In the genomic region with DNA sequence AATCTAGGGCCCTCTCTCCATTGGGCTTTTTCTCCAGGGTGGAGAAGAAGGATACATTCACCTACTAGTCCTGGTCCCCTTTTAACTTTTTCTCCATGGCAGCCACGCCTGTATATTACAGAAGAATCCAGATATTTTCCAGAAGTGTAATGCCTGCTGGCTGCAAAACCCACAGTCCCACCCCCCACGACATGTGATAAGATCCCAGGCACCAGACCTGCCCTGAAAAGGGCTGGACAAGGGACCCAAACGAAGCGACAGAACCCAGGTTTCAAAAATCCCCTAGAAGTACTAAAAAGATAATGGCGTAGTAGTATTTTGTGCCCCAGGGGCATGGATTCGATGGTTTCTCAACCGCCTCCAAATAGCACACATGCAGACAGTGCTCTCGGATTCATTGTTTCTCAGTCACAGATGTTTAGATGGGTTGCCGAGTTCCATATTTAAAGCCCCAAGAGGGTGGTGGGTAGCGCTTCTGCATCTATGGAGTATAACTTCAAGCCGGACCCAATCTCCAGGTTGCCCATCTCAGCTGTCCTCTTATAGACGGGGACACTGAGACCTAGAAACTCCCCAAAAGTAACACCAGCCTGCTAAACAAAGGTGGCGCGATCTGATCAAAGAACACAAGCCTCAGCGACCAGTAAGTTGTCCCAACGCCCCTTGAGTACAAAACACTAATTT, we compare ENCODE assay signal across 15 cellular contexts. TPM values are rescaled to one million over a fixed set of nuclear protein-coding genes. Genes with fewer than 3 reads are reported as not detected.
DNase-seq lines count a peak whose midpoint lies in the region; ATAC-seq and TF ChIP-seq lines count a peak whose summit lies in the region.
"Had no signal": no experiment of that assay in that cellular context is flagged by ENCODE, and none has a peak within 500 bp of the region (broad histone marks: within the 10 kb centered on the region; RNA-seq: fewer than 3 reads in every experiment).

No MANE protein-coding gene starts in this region.

- peak overlapping the region; percentile 50 for H3K4me2 ChIP-seq in mesenchymal stem cell (ENCODE audit: low read length, poor library complexity, severe bottlenecking)

- CTCF ChIA-PET in activated CD8-positive, alpha-beta T cell treated with anti-CD3 and anti-CD28 coated beads, Interleukin-2, amount 10 ng/mL, durations not matched to agents 7 days and 5 days (lab: Charles Lee), result interaction anchor here (1.7 kb wide), 1 partner anchor 109 kb away, joined by 3 read pairs; no protein-coding TSS in a partner anchor
- CTCF ChIA-PET in activated CD8-positive, alpha-beta T cell treated with anti-CD3 and anti-CD28 coated beads for 36 hours (lab: Charles Lee), result no interaction called here
- CTCF ChIA-PET in A673 (lab: Charles Lee), result no interaction called here

- H2AK5ac ChIP-seq in mesenchymal stem cell (ENCODE audit: low read length, severe bottlenecking), result no peak overlapping the region

- no peak overlapping the region for H3K27ac Mint-ChIP-seq in activated CD8-positive, alpha-beta T cell treated with anti-CD3 and anti-CD28 coated beads, Interleukin-2, amount 10 ng/mL, durations not matched to agents 7 days and 5 days
- no peak overlapping the region for H3K27ac Mint-ChIP-seq in activated CD8-positive, alpha-beta T cell treated with anti-CD3 and anti-CD28 coated beads for 36 hours

- 23% methylated on average over 14 of the region's 16 CpGs for WGBS in mesenchymal stem cell
- WGBS in testis, 2 donors, result 34 to 36% methylated on average over 16 of the region's 16 CpGs

- H3K9me3 Mint-ChIP-seq in activated CD8-positive, alpha-beta T cell treated with anti-CD3 and anti-CD28 coated beads, Interleukin-2, amount 10 ng/mL, durations not matched to agents 7 days and 5 days (ENCODE audit: insufficient read depth), result no peaks in the 10 kb centered on the region
- H3K9me3 Mint-ChIP-seq in activated CD8-positive, alpha-beta T cell treated with anti-CD3 and anti-CD28 coated beads for 36 hours, result no peaks in the 10 kb centered on the region

- no peak overlapping the region for H3K9ac ChIP-seq in mesenchymal stem cell (ENCODE audit: low read length)

- H3K36me3 Mint-ChIP-seq in activated CD8-positive, alpha-beta T cell treated with anti-CD3 and anti-CD28 coated beads, Interleukin-2, amount 10 ng/mL, durations not matched to agents 7 days and 5 days (ENCODE audit: low read depth), result no peaks in the 10 kb centered on the region
- H3K36me3 Mint-ChIP-seq in activated CD8-positive, alpha-beta T cell treated with anti-CD3 and anti-CD28 coated beads for 36 hours (ENCODE audit: low read depth), result no peaks in the 10 kb centered on the region

- no peak overlapping the region for H3K14ac ChIP-seq in mesenchymal stem cell (ENCODE audit: low read length in 2 of 2)

- no TSS peak for BruUV-seq in A673 (replicated peaks; lab: Mats Ljungman, UMichigan)

- H2AFZ ChIP-seq in mesenchymal stem cell (ENCODE audit: low read depth, low read length), result no peak overlapping the region

- H3K9me3 ChIP-seq in ascending aorta (no peaks in the 10 kb centered on the region), mesenchymal stem cell (ENCODE audit: control insufficient read depth, low read length) (peaks cover 7% of the 10 kb centered on the region), testis (no peaks in the 10 kb centered on the region), A673 (ENCODE audit: low read depth, low read length, poor library complexity, severe bottlenecking) (no peaks in the 10 kb centered on the region)
- H3K9me3 ChIP-seq: pancreas had no signal

- peak overlapping the region in 1 of 2 experiments; percentile 13 for H3K23ac ChIP-seq in mesenchymal stem cell (ENCODE audit: low read length in 2 of 2)

- no peak overlapping the region for H3K18ac ChIP-seq in mesenchymal stem cell (ENCODE audit: low read depth in 1 of 2, low read length in 2 of 2)

- H3K36me3 ChIP-seq in ascending aorta (no peaks in the 10 kb centered on the region), mesenchymal stem cell (ENCODE audit: control insufficient read depth in 1 of 2, insufficient read depth in 2 of 2, low read depth in 1 of 2, low read length in 2 of 2) (no peaks in the 10 kb centered on the region), testis (ENCODE audit: low read depth, missing control alignments) (no peaks in the 10 kb centered on the region), A673 (ENCODE audit: insufficient read depth, low read length, poor library complexity, severe bottlenecking) (no peaks in the 10 kb centered on the region)
- H3K36me3 ChIP-seq: pancreas had no signal

- H3K4me3 ChIP-seq in ascending aorta (peak overlapping the region; percentile 14 to 45), mesenchymal stem cell (ENCODE audit: insufficient read depth in 1 of 2, low read depth in 1 of 2, low read length in 2 of 2) (peak overlapping the region in 1 of 2 experiments; percentile 66), testis (peak overlapping the region; percentile 63 to 75), A673 (ENCODE audit: low read depth, low read length, poor library complexity, severe bottlenecking) (no peak overlapping the region)

- no peak overlapping the region for H4K8ac ChIP-seq in mesenchymal stem cell (ENCODE audit: low read length)

- no peak for DNase-seq in activated CD8-positive, alpha-beta T cell treated with anti-CD3 and anti-CD28 coated beads, Interleukin-2, amount 10 ng/mL, durations not matched to agents 7 days and 5 days
- DNase-seq in activated CD8-positive, alpha-beta T cell treated with anti-CD3 and anti-CD28 coated beads for 36 hours, result no peak
- DNase-seq in ascending aorta (ENCODE audit: low spot score in 2 of 2), result no peak
- no peak for DNase-seq in mesenchymal stem cell
- DNase-seq in testis, result peak; percentile 37
- no peak for DNase-seq in activated gamma-delta T cell (lab: John Stamatoyannopoulos, UW)
- no peak for DNase-seq in A673 (ENCODE audit: low spot score)
- no peak for DNase-seq in AG08395 (ENCODE audit: low spot score)
- DNase-seq: activated CD4-positive, alpha-beta T cell treated with anti-CD3 and anti-CD28 coated beads for 4 hours; activated gamma-delta T cell treated with Interleukin-2 at 50 U/mL for 16 hours; DMS79 treated with DMSO at 0.1 percent for 48 hours; KG1; NCI-H187; pancreas had no signal

- peaks cover 2 to 3% of the 10 kb centered on the region in 2 donors for H3K4me1 ChIP-seq in ascending aorta
- peaks cover 30% of the 10 kb centered on the region for H3K4me1 ChIP-seq in mesenchymal stem cell (ENCODE audit: control insufficient read depth, insufficient read depth, low read depth, low read length)
- no peaks in the 10 kb centered on the region for H3K4me1 ChIP-seq in testis
- peaks cover 29% of the 10 kb centered on the region for H3K4me1 ChIP-seq in A673 (ENCODE audit: insufficient read depth, low read length, poor library complexity, severe bottlenecking)
- H3K4me1 ChIP-seq: pancreas had no signal

- H2BK120ac ChIP-seq in mesenchymal stem cell (ENCODE audit: low read depth, low read length), result no peak overlapping the region

- H3K27ac ChIP-seq in ascending aorta (no peak overlapping the region), mesenchymal stem cell (ENCODE audit: low read length, poor library complexity, severe bottlenecking) (no peak overlapping the region), testis (peak overlapping the region; percentile 81 to 91), A673 (ENCODE audit: low read depth, low read length, poor library complexity, severe bottlenecking) (no peak overlapping the region)
- H3K27ac ChIP-seq: pancreas had no signal

- peaks cover 79% of the 10 kb centered on the region for H3K27me3 Mint-ChIP-seq in activated CD8-positive, alpha-beta T cell treated with anti-CD3 and anti-CD28 coated beads, Interleukin-2, amount 10 ng/mL, durations not matched to agents 7 days and 5 days (ENCODE audit: low read depth)
- peaks cover 83% of the 10 kb centered on the region for H3K27me3 Mint-ChIP-seq in activated CD8-positive, alpha-beta T cell treated with anti-CD3 and anti-CD28 coated beads for 36 hours

- H3K4ac ChIP-seq in mesenchymal stem cell (ENCODE audit: low read depth in 1 of 2, low read length in 2 of 2), result no peak overlapping the region

- peak overlapping the region; percentile 18 for H3K4me3 Mint-ChIP-seq in activated CD8-positive, alpha-beta T cell treated with anti-CD3 and anti-CD28 coated beads, Interleukin-2, amount 10 ng/mL, durations not matched to agents 7 days and 5 days
- H3K4me3 Mint-ChIP-seq in activated CD8-positive, alpha-beta T cell treated with anti-CD3 and anti-CD28 coated beads for 36 hours, result no peak overlapping the region

- H2BK5ac ChIP-seq in mesenchymal stem cell (ENCODE audit: low read depth, low read length, poor library complexity, severe bottlenecking), result no peak overlapping the region

- H4K91ac ChIP-seq in mesenchymal stem cell (ENCODE audit: low read length), result no peak overlapping the region

- no peaks in the 10 kb centered on the region for H3K79me1 ChIP-seq in mesenchymal stem cell (replicated peaks; ENCODE audit: low read length, poor library complexity, severe bottlenecking)

- TF ChIP-seq CTCF in activated CD8-positive, alpha-beta T cell treated with anti-CD3 and anti-CD28 coated beads for 36 hours (IDR thresholded peaks at IDR 0.05), result no peak
- TF ChIP-seq CTCF in ascending aorta (IDR thresholded peaks at IDR 0.05) (no peak), testis (IDR thresholded peaks at IDR 0.05) (no peak), A673 (conservative IDR thresholded peaks at IDR 0.05; ENCODE audit: low read depth, low read length) (no peak)

- no peak for TF ChIP-seq POLR2A in testis (IDR thresholded peaks at IDR 0.05)

- POLR2A ChIA-PET in activated CD8-positive, alpha-beta T cell treated with anti-CD3 and anti-CD28 coated beads, Interleukin-2, amount 10 ng/mL, durations not matched to agents 7 days and 5 days (lab: Charles Lee), result no interaction called here
- POLR2A ChIA-PET in activated CD8-positive, alpha-beta T cell treated with anti-CD3 and anti-CD28 coated beads for 36 hours (lab: Charles Lee), result no interaction called here
- POLR2A ChIA-PET in A673 (lab: Charles Lee; ENCODE audit: low non-redundant PET), result no interaction called here

- peaks cover 28% of the 10 kb centered on the region for H3K4me1 Mint-ChIP-seq in activated CD8-positive, alpha-beta T cell treated with anti-CD3 and anti-CD28 coated beads, Interleukin-2, amount 10 ng/mL, durations not matched to agents 7 days and 5 days (ENCODE audit: low read depth)
- H3K4me1 Mint-ChIP-seq in activated CD8-positive, alpha-beta T cell treated with anti-CD3 and anti-CD28 coated beads for 36 hours (ENCODE audit: low read depth), result peaks cover 22% of the 10 kb centered on the region

- H2BK15ac ChIP-seq in mesenchymal stem cell (ENCODE audit: low read depth, poor library complexity, severe bottlenecking), result no peak overlapping the region

- ATAC-seq in activated CD8-positive, alpha-beta T cell treated with anti-CD3 and anti-CD28 coated beads, Interleukin-2, amount 10 ng/mL, durations not matched to agents 7 days and 5 days, result no peak
- no peak for ATAC-seq in activated CD8-positive, alpha-beta T cell treated with anti-CD3 and anti-CD28 coated beads for 36 hours
- ATAC-seq: pancreas had no signal

- intact Hi-C loops in activated CD8-positive, alpha-beta T cell treated with anti-CD3 and anti-CD28 coated beads for 36 hours (cut with micrococcal nuclease), result loop anchor here (10.0 kb wide), 1 partner anchor 728 kb away; no protein-coding TSS in a partner anchor
- intact Hi-C loops in ascending aorta (cut with DNase I) (no loop called here), testis (cut with DNase I; ENCODE audit: low total_unique reads) (no loop called here), A673 (cut with micrococcal nuclease; ENCODE audit: unreplicated experiment) (no loop called here)

- H3K27me3 ChIP-seq in ascending aorta (peaks cover 28% of the 10 kb centered on the region), mesenchymal stem cell (ENCODE audit: control insufficient read depth in 1 of 2, insufficient read depth in 1 of 2, low read length in 2 of 2) (peaks cover 94 to 98% of the 10 kb centered on the region in 2 experiments), testis (no peaks in the 10 kb centered on the region), A673 (replicated peaks; ENCODE audit: insufficient read depth, low read depth, low read length, poor library complexity) (peaks cover 98% of the 10 kb centered on the region)

- no peak overlapping the region for H2BK12ac ChIP-seq in mesenchymal stem cell (ENCODE audit: low read length in 2 of 2)

RNA-seq across cellular contexts. Expression of a gene that starts 2.6 kb away (rescaled TPM):
- not detected for total RNA-seq in activated CD8-positive, alpha-beta T cell treated with anti-CD3 and anti-CD28 coated beads, Interleukin-2, amount 10 ng/mL, durations not matched to agents 7 days and 5 days
- not detected for total RNA-seq in activated CD8-positive, alpha-beta T cell treated with anti-CD3 and anti-CD28 coated beads for 36 hours
- total RNA-seq in ascending aorta, result not detected
- 0.14 TPM for polyA plus RNA-seq in mesenchymal stem cell (2013, experiment 1 of 2)
- 0.15 TPM for polyA plus RNA-seq in mesenchymal stem cell (2013, experiment 2 of 2)
- 100 to 1,000 TPM; 189 to 278 TPM for total RNA-seq in testis
- polyA plus RNA-seq in testis (ENCODE audit: insufficient read depth, low read depth, low replicate concordance), result 62.2 TPM
- total RNA-seq in A673 (2021), result 8.6 and 10.4 TPM in 2 replicates
- total RNA-seq: fibroblast of lung had no signal
- polyA plus RNA-seq: fibroblast of lung had no signal

Comparison
In these comparisons a context has a peak if more than half of its experiments do, and no peak if none do; other contexts are left out.
1. H3K27ac ChIP-seq: peak in testis (2 of 2); none in ascending aorta (0 of 2), mesenchymal stem cell (single experiment) and A673 (single experiment).
2. RNA of a gene that starts 2.6 kb away (total RNA-seq): 189 to 278 TPM in testis; 8.6 to 10.4 TPM in A673, not detected in activated CD8-positive, alpha-beta T cell treated with anti-CD3 and anti-CD28 coated beads for 36 hours, not detected in activated CD8-positive, alpha-beta T cell treated with anti-CD3 and anti-CD28 coated beads, Interleukin-2, amount 10 ng/mL, durations not matched to agents 7 days and 5 days and not detected in ascending aorta (single experiment); every median in the first group is over 10 times any median in the second.